ENCODE assay signal across 11 cellular contexts in the genomic region with DNA sequence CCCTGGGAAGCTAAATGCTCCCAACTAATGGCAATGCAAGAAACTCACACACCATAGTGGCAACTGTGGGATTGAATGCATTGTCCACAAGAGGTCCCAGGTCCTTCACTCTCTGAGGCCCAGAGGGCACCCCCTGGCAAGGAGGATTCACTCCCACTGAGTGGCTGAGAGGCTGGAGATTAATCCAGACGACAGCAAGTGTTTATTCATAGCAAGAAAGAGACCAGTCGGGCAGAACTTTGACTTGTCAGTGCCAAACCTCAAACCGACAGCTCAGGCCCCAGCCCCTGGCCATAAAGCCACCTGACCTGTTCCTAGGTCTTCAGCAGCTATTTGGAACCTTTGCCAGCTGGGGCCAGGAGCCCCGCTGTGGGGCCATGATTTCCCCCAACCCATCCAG. TPM values are rescaled to one million over a fixed set of nuclear protein-coding genes. Genes with fewer than 3 reads are reported as not detected.
DNase-seq lines count a peak whose midpoint lies in the region; ATAC-seq lines count a peak whose summit lies in the region.
"Had no signal": no experiment of that assay in that cellular context is flagged by ENCODE, and none has a peak within 500 bp of the region (broad histone marks: within the 10 kb centered on the region; RNA-seq: fewer than 3 reads in every experiment).

No MANE protein-coding gene starts in this region.

- H4K20me1 ChIP-seq in BLaER1, result no peaks in the 10 kb centered on the region

- no peaks in the 10 kb centered on the region for H3K27me3 ChIP-seq in BLaER1
- no peaks in the 10 kb centered on the region for H3K27me3 ChIP-seq in aorta (ENCODE audit: control insufficient read depth in 1 of 2, insufficient read depth in 2 of 2, low read length in 1 of 2)
- H3K27me3 ChIP-seq: gastroesophageal sphincter had no signal

- no peaks in the 10 kb centered on the region for H3K36me3 ChIP-seq in BLaER1
- no peaks in the 10 kb centered on the region for H3K36me3 ChIP-seq in aorta (ENCODE audit: control insufficient read depth in 1 of 2, insufficient read depth in 2 of 2, low read length in 1 of 2)
- H3K36me3 ChIP-seq: gastroesophageal sphincter had no signal

- H3K9me3 ChIP-seq in BLaER1 (no peaks in the 10 kb centered on the region), aorta (ENCODE audit: control insufficient read depth, low read length) (no peaks in the 10 kb centered on the region)
- H3K9me3 ChIP-seq: gastroesophageal sphincter had no signal

- peaks cover 98% of the 10 kb centered on the region for H3K4me1 ChIP-seq in BLaER1
- H3K4me1 ChIP-seq in aorta (ENCODE audit: control insufficient read depth in 1 of 2, insufficient read depth in 2 of 2, low read length in 2 of 2), result no peaks in the 10 kb centered on the region
- H3K4me1 ChIP-seq: gastroesophageal sphincter had no signal

- H3K9ac ChIP-seq in BLaER1, result no peak overlapping the region

- H3K27ac ChIP-seq in BLaER1 (peak overlapping the region; percentile 76), aorta (ENCODE audit: low read depth in 1 of 2, low read length in 2 of 2) (no peak overlapping the region)
- H3K27ac ChIP-seq: gastroesophageal sphincter had no signal

- intact Hi-C loops in cardiac septum (cut with DNase I) (no loop called here), aorta (cut with DNase I) (no loop called here)

- peak; percentile 22 for DNase-seq in HT-29 (ENCODE audit: low spot score)
- no peak for DNase-seq in cardiac septum (ENCODE audit: low spot score)
- no peak for DNase-seq in NCI-H1105 (lab: John Stamatoyannopoulos, UW)
- no peak for DNase-seq in activated T-cell treated with anti-CD3 and anti-CD28 coated beads for 4 hours
- no peak for DNase-seq in aorta
- DNase-seq: central memory CD4-positive, alpha-beta T cell had no signal

- H3K4me3 ChIP-seq in BLaER1 (no peak overlapping the region), aorta (ENCODE audit: low read length in 2 of 2) (no peak overlapping the region)
- H3K4me3 ChIP-seq: gastroesophageal sphincter, lung had no signal

- WGBS in aorta, 2 donors, result 73 to 75% methylated on average over 4 of the region's 4 CpGs

- ATAC-seq in GM19043 (IDR thresholded peaks at IDR 0.05; ENCODE audit: low read depth, unreplicated experiment) (peak; percentile 72), HG02798 (IDR thresholded peaks at IDR 0.05; ENCODE audit: poor library complexity, unreplicated experiment) (peak; percentile 67), aorta (ENCODE audit: low FRiP score) (no peak)
- ATAC-seq: gastroesophageal sphincter had no signal

- H3K4me2 ChIP-seq in BLaER1, result peak overlapping the region; percentile 74

RNA-seq across cellular contexts. Expression of a gene that starts 54.5 kb away (rescaled TPM):
- total RNA-seq in HT-29 (2014; rRNA removed; shearing (Covaris generic)), result not detected in 2 replicates
- 4.3 TPM for total RNA-seq in cardiac septum
- 10 to 100 TPM; 27.0 to 27.1 TPM for total RNA-seq in aorta
- 10 to 100 TPM in 1 of 2 donors, 1 to 10 TPM in 1; 4.3 to 23.0 TPM for polyA plus RNA-seq in aorta
